9 cellular contexts compared by ENCODE assay signal in the genomic region with DNA sequence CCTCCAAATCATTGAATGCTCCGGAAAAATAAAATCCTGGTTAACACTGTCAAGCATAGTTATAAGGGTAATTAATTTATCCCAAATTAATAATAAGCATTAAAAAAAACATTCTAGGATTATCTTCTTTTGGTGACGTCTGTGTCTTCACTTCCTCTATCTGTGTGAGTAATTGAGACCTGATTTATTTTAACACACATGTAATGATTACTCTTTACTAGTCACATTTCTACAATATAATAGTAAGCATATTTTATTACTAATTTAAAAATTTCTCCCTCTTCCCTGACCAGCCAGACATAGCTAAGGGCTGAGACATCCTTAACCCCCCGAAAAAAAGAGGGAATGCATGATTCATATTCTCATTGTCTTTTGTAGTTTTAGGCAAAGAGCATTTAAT. TPM values are rescaled to one million over a fixed set of nuclear protein-coding genes. Genes with fewer than 3 reads are reported as not detected.
DNase-seq lines count a peak whose midpoint lies in the region; ATAC-seq and TF ChIP-seq lines count a peak whose summit lies in the region.
"Had no signal": no experiment of that assay in that cellular context is flagged by ENCODE, and none has a peak within 500 bp of the region (broad histone marks: within the 10 kb centered on the region; RNA-seq: fewer than 3 reads in every experiment).

No MANE protein-coding gene starts in this region.

- H3K27ac ChIP-seq in CD4-positive, alpha-beta T cell (ENCODE audit: low read depth, low read length) = no peak overlapping the region
- H3K27ac ChIP-seq in breast epithelium = no peak overlapping the region

- peak overlapping the region; percentile 87 to 92 (median 90) for H3K4me3 ChIP-seq in breast epithelium

- peaks cover 6% of the 10 kb centered on the region for H3K9me3 Mint-ChIP-seq in CD4-positive, alpha-beta T cell
- H3K9me3 Mint-ChIP-seq in IgD-negative memory B cell = peaks cover 7 to 17% (median 10%) of the 10 kb centered on the region in 3 donors
- H3K9me3 Mint-ChIP-seq in naive B cell = peaks cover 7 to 17% (median 9%) of the 10 kb centered on the region in 7 donors

- intact Hi-C loops in CD4-positive, alpha-beta T cell (cut with DNase I, micrococcal nuclease) = loop anchor here (2.0 to 10.0 kb wide), 9 partner anchors 129 to 957 kb away; partner anchors contain the start of genes CAB39L (in 1 of the 2), EBPL (in 1 of the 2), KPNA3 (in 1 of the 2) and MED4 (in 1 of the 2)
- intact Hi-C loops in breast epithelium (cut with DNase I; ENCODE audit: low total_unique reads) = no loop called here

- ATAC-seq in CD4-positive, alpha-beta T cell (ENCODE audit: poor library complexity) = no peak
- no peak for ATAC-seq in naive B cell (ENCODE audit: low read depth in 2 of 2)
- ATAC-seq in HG02870 (IDR thresholded peaks at IDR 0.05; ENCODE audit: unreplicated experiment) = no peak
- no peak for ATAC-seq in HG02763 (IDR thresholded peaks at IDR 0.05; ENCODE audit: unreplicated experiment)
- ATAC-seq: left lobe of liver had no signal

- H3K36me3 Mint-ChIP-seq in CD4-positive, alpha-beta T cell (ENCODE audit: low read depth) = peaks cover 36% of the 10 kb centered on the region
- peaks cover 6% of the 10 kb centered on the region for H3K36me3 Mint-ChIP-seq in IgD-negative memory B cell
- H3K36me3 Mint-ChIP-seq in naive B cell = peaks cover 4 to 10% of the 10 kb centered on the region in 2 donors

- peaks cover 67% of the 10 kb centered on the region for H3K4me1 Mint-ChIP-seq in CD4-positive, alpha-beta T cell (ENCODE audit: low read depth)
- H3K4me1 Mint-ChIP-seq in IgD-negative memory B cell (peaks cover 29 to 45% (median 33%) of the 10 kb centered on the region in 3 donors), naive B cell (peaks cover 35 to 46% (median 43%) of the 10 kb centered on the region in 3 donors)

- DNase-seq in CD4-positive, alpha-beta T cell = no peak
- DNase-seq in breast epithelium (ENCODE audit: low spot score in 2 of 2) (no peak), naive B cell (no peak), NCI-H2081 treated with DMSO at 0.1 percent for 48 hours (lab: John Stamatoyannopoulos, UW) (no peak), DMS153 (lab: John Stamatoyannopoulos, UW) (no peak)

- no peaks in the 10 kb centered on the region for H3K36me3 ChIP-seq in breast epithelium

- CTCF ChIA-PET in CD4-positive, alpha-beta T cell (lab: Charles Lee) = no interaction called here

- TF ChIP-seq CTCF in CD4-positive, alpha-beta T cell (IDR thresholded peaks at IDR 0.05) = no peak
- TF ChIP-seq CTCF in breast epithelium (IDR thresholded peaks at IDR 0.05) = no peak

- no peak for TF ChIP-seq POLR2A in breast epithelium (IDR thresholded peaks at IDR 0.05)

- peaks cover 15% of the 10 kb centered on the region for H3K9me3 ChIP-seq in CD4-positive, alpha-beta T cell (ENCODE audit: control insufficient read depth, low read length)
- H3K9me3 ChIP-seq in breast epithelium = no peaks in the 10 kb centered on the region

- peak overlapping the region; percentile 71 for H3K4me3 Mint-ChIP-seq in CD4-positive, alpha-beta T cell
- H3K4me3 Mint-ChIP-seq in IgD-negative memory B cell = peak overlapping the region; percentile 76 to 99 (median 90)
- H3K4me3 Mint-ChIP-seq in naive B cell = peak overlapping the region in 7 of 8 donors; percentile 2 to 95 (median 71)

- H3K4me1 ChIP-seq in breast epithelium = peaks cover 0 to 16% of the 10 kb centered on the region in 2 donors

- H3K27ac Mint-ChIP-seq in CD4-positive, alpha-beta T cell = no peak overlapping the region
- peak overlapping the region in 2 of 3 donors; percentile 91 to 96 for H3K27ac Mint-ChIP-seq in IgD-negative memory B cell
- H3K27ac Mint-ChIP-seq in naive B cell = peak overlapping the region in 2 of 6 donors; percentile 52 to 60

- H3K27me3 ChIP-seq in CD4-positive, alpha-beta T cell (ENCODE audit: control insufficient read depth, insufficient read depth, low read length) = no peaks in the 10 kb centered on the region
- no peaks in the 10 kb centered on the region for H3K27me3 ChIP-seq in breast epithelium

- H3K27me3 Mint-ChIP-seq in CD4-positive, alpha-beta T cell = no peaks in the 10 kb centered on the region
- no peaks in the 10 kb centered on the region for H3K27me3 Mint-ChIP-seq in IgD-negative memory B cell
- no peaks in the 10 kb centered on the region for H3K27me3 Mint-ChIP-seq in naive B cell

- POLR2A ChIA-PET in CD4-positive, alpha-beta T cell (lab: Charles Lee) = no interaction called here

RNA-seq across cellular contexts. Expression of gene FNDC3A, which starts 2.3 kb away (rescaled TPM):
- total RNA-seq in CD4-positive, alpha-beta T cell = 10 to 100 TPM; 27.7 to 28.6 TPM
- polyA plus RNA-seq in IgD-negative memory B cell (8.9 TPM), naive B cell (ENCODE audit: low read depth in 6 of 6) (1 to 10 TPM; 6.8 to 9.8 (median 8.0) TPM)
- total RNA-seq in breast epithelium = 10 to 100 TPM; 45.3 to 85.8 (median 57.7) TPM
